Comparison of ENCODE assay signal across 25 cellular contexts in genomic region chr22:49289822-49290221, GRCh38.
"Had no signal": no experiment of that assay in that cellular context is flagged by ENCODE, and none has a peak within 500 bp of the region (broad histone marks: within the 10 kb centered on the region; RNA-seq: fewer than 3 reads in every experiment).

No MANE protein-coding gene starts in this region.

- ATAC-seq: activated T-helper 17 cell treated with anti-CD3 and anti-CD28 coated beads, Interleukin-2, amount 50 U/mL, for 72 hours; SK-N-SH treated with all-trans-retinoic acid at 6 μM for 48 hours had no signal

- H3K27ac Mint-ChIP-seq: activated CD4-positive, alpha-beta memory T cell treated with anti-CD3 and anti-CD28 coated beads, Interleukin-2, amount 10 ng/mL, durations not matched to agents 7 days and 5 days; activated CD4-positive, alpha-beta T cell treated with anti-CD3 and anti-CD28 coated beads, Interleukin-2, amount 10 ng/mL, durations not matched to agents 7 days and 5 days; activated naive CD8-positive, alpha-beta T cell treated with anti-CD3 and anti-CD28 coated beads, Interleukin-2, amount 10 ng/mL, durations not matched to agents 7 days and 5 days; activated T-helper 17 cell treated with anti-CD3 and anti-CD28 coated beads, Interleukin-2, amount 50 U/mL, for 72 hours; T-helper 1 cell treated with Interleukin-12 subunit alpha and Interleukin-12 subunit beta and Interleukin-4 antibody, amounts not matched to agents 30 μg/mL and 1 μg/mL, for 36 hours had no signal

- H3K9ac ChIP-seq: KMS-11 had no signal

- H3K4me1 ChIP-seq: adrenal gland, Peyer's patch, SJSA1 had no signal

- H3K4me3 ChIP-seq: adrenal gland, Peyer's patch, SJSA1 had no signal

- H3K27me3 Mint-ChIP-seq: activated CD4-positive, alpha-beta memory T cell treated with anti-CD3 and anti-CD28 coated beads, Interleukin-2, amount 10 ng/mL, durations not matched to agents 7 days and 5 days; activated CD4-positive, alpha-beta T cell treated with anti-CD3 and anti-CD28 coated beads, Interleukin-2, amount 10 ng/mL, durations not matched to agents 7 days and 5 days; activated naive CD8-positive, alpha-beta T cell treated with anti-CD3 and anti-CD28 coated beads, Interleukin-2, amount 10 ng/mL, durations not matched to agents 7 days and 5 days had no signal

- H3K9me3 Mint-ChIP-seq: activated CD4-positive, alpha-beta memory T cell treated with anti-CD3 and anti-CD28 coated beads, Interleukin-2, amount 10 ng/mL, durations not matched to agents 7 days and 5 days had no signal

- H3K4me1 Mint-ChIP-seq: activated CD4-positive, alpha-beta memory T cell treated with anti-CD3 and anti-CD28 coated beads, Interleukin-2, amount 10 ng/mL, durations not matched to agents 7 days and 5 days; activated CD4-positive, alpha-beta T cell treated with anti-CD3 and anti-CD28 coated beads, Interleukin-2, amount 10 ng/mL, durations not matched to agents 7 days and 5 days; activated naive CD8-positive, alpha-beta T cell treated with anti-CD3 and anti-CD28 coated beads, Interleukin-2, amount 10 ng/mL, durations not matched to agents 7 days and 5 days; activated T-helper 17 cell treated with anti-CD3 and anti-CD28 coated beads, Interleukin-2, amount 50 U/mL, for 72 hours had no signal

- H3K36me3 Mint-ChIP-seq: activated naive CD8-positive, alpha-beta T cell treated with anti-CD3 and anti-CD28 coated beads, Interleukin-2, amount 10 ng/mL, durations not matched to agents 7 days and 5 days had no signal

- H3K4me3 Mint-ChIP-seq: activated CD4-positive, alpha-beta memory T cell treated with anti-CD3 and anti-CD28 coated beads, Interleukin-2, amount 10 ng/mL, durations not matched to agents 7 days and 5 days; activated CD4-positive, alpha-beta T cell treated with anti-CD3 and anti-CD28 coated beads, Interleukin-2, amount 10 ng/mL, durations not matched to agents 7 days and 5 days; activated naive CD8-positive, alpha-beta T cell treated with anti-CD3 and anti-CD28 coated beads, Interleukin-2, amount 10 ng/mL, durations not matched to agents 7 days and 5 days; activated T-helper 17 cell treated with anti-CD3 and anti-CD28 coated beads, Interleukin-2, amount 50 U/mL, for 72 hours; T-helper 1 cell treated with Interleukin-12 subunit alpha and Interleukin-12 subunit beta and Interleukin-4 antibody, amounts not matched to agents 30 μg/mL and 1 μg/mL, for 36 hours had no signal

- H3K27me3 ChIP-seq: adrenal gland, Peyer's patch, SJSA1 had no signal

- DNase-seq: activated CD4-positive, alpha-beta memory T cell treated with anti-CD3 and anti-CD28 coated beads, Interleukin-2, amount 10 ng/mL, durations not matched to agents 7 days and 5 days; activated CD4-positive, alpha-beta T cell treated with anti-CD3 and anti-CD28 coated beads, Interleukin-2, amount 10 ng/mL, durations not matched to agents 7 days and 5 days; activated naive CD4-positive, alpha-beta T cell treated with anti-CD3 and anti-CD28 coated beads, Interleukin-2, amount 50 U/mL, for 16 hours; activated naive CD8-positive, alpha-beta T cell treated with anti-CD3 and anti-CD28 coated beads, Interleukin-2, amount 10 ng/mL, durations not matched to agents 7 days and 5 days; activated T-cell treated with anti-CD3 and anti-CD28 coated beads for 4 hours; activated T-cell treated with anti-CD3 and anti-CD28 coated beads, Interleukin-2, amount 50 U/mL, for 48 hours; caudate nucleus; NCI-H1092; NCI-H1417 treated with DMSO at 0.1 percent for 48 hours; NCI-H1694; NCI-H2029 treated with DMSO at 0.1 percent for 48 hours; NCI-H510A treated with DMSO at 0.1 percent for 48 hours; NCI-H69; NK-92 treated with Interleukin-12 subunit alpha and Interleukin-12 subunit beta, amount 100 ng/mL, for 24 hours; OCI-M1; SHP77; SW 1271 had no signal

- H3K9me3 ChIP-seq: adrenal gland, Peyer's patch had no signal

- H3K27ac ChIP-seq: adrenal gland, KMS-11, Peyer's patch, RWPE1, SJSA1 had no signal

- H3K36me3 ChIP-seq: adrenal gland, Peyer's patch, SJSA1 had no signal
